Comparison of ENCODE assay signal across 26 cellular contexts in genomic region chr6:121660277-121660676, GRCh38.
"Had no signal": no experiment of that assay in that cellular context is flagged by ENCODE, and none has a peak within 500 bp of the region (broad histone marks: within the 10 kb centered on the region; RNA-seq: fewer than 3 reads in every experiment).

No MANE protein-coding gene starts in this region.

- DNase-seq: activated B cell treated with CpG ODN at 0.5 μM for 24 hours; activated CD4-positive, alpha-beta T cell treated with anti-CD3 and anti-CD28 coated beads, Interleukin-2, amount 50 U/mL, for 1 hour; activated CD8-positive, alpha-beta memory T cell treated with anti-CD3 and anti-CD28 coated beads, Interleukin-2, amount 10 ng/mL, durations not matched to agents 7 days and 5 days; activated CD8-positive, alpha-beta T cell treated with anti-CD3 and anti-CD28 coated beads, Interleukin-2, amount 10 ng/mL, durations not matched to agents 7 days and 5 days; activated naive CD4-positive, alpha-beta T cell treated with Interleukin-2 at 50 U/mL for 16 hours; activated T-cell treated with anti-CD3 and anti-CD28 coated beads, Interleukin-2, amount 50 U/mL, for 72 hours; dorsolateral prefrontal cortex; effector memory CD4-positive, alpha-beta T cell; foreskin fibroblast; hippocampal formation; kidney; left colon; naive thymus-derived CD8-positive, alpha-beta T cell; right lobe of liver; stimulated activated CD4-positive, alpha-beta T cell treated with anti-CD3 and anti-CD28 coated beads, Interleukin-1b, Interleukin-23, amount 100 ng/mL, for 48 hours; stimulated activated CD4-positive, alpha-beta T cell treated with anti-CD3 and anti-CD28 coated beads, Interleukin-4, amount 100 ng/mL, for 4 hours; stimulated activated CD8-positive, alpha-beta memory T cell treated with anti-CD3 and anti-CD28 coated beads, Interleukin-4, amount 100 ng/mL, for 48 hours; stimulated activated naive CD8-positive, alpha-beta T cell treated with anti-CD3 and anti-CD28 coated beads, Interleukin-15, amount 100 ng/mL, for 72 hours; substantia nigra; T-helper 1 cell; thyroid gland; upper lobe of left lung had no signal

- H3K4me1 ChIP-seq: ascending aorta, neural progenitor cell, right lobe of liver, thyroid gland, upper lobe of left lung had no signal

- H3K9ac ChIP-seq: neural progenitor cell had no signal

- H3K27me3 ChIP-seq: ascending aorta, dorsolateral prefrontal cortex, neural progenitor cell, right lobe of liver, thyroid gland, upper lobe of left lung had no signal

- H3K4me3 ChIP-seq: ascending aorta, coronary artery, dorsolateral prefrontal cortex, neural progenitor cell, right lobe of liver, skin epidermis, thyroid gland, upper lobe of left lung had no signal

- H3K4me2 ChIP-seq: neural progenitor cell had no signal

- H3K36me3 ChIP-seq: ascending aorta, neural progenitor cell, right lobe of liver, thyroid gland, upper lobe of left lung had no signal

- H3K9me3 ChIP-seq: ascending aorta, thyroid gland, upper lobe of left lung had no signal

- H2AFZ ChIP-seq: neural progenitor cell had no signal

- H3K27ac ChIP-seq: ascending aorta, coronary artery, dorsolateral prefrontal cortex, neural progenitor cell, right lobe of liver, skin epidermis, thyroid gland, upper lobe of left lung had no signal
